ENCODE assay signal across 13 cellular contexts in genomic region chr20:33846291-33846916, GRCh38. TPM values are rescaled to one million over a fixed set of nuclear protein-coding genes. Genes with fewer than 3 reads are reported as not detected.
A peak's percentile ranks its signal among the peaks of the same experiment; 100 is the strongest.
DNase-seq lines count a peak whose midpoint lies in the region; ATAC-seq, FAIRE-seq and TF ChIP-seq lines count a peak whose summit lies in the region.
"Had no signal": no experiment of that assay in that cellular context is flagged by ENCODE, and none has a peak within 500 bp of the region (broad histone marks: within the 10 kb centered on the region; RNA-seq: fewer than 3 reads in every experiment).

No MANE protein-coding gene starts in this region.

- peaks cover 32% of the 10 kb centered on the region for H3K4me1 ChIP-seq in BE2C
- peaks cover 9 to 17% of the 10 kb centered on the region in 2 experiments; a peak in 4 of 5 replicates for H3K4me1 ChIP-seq in K562 (replicated peaks in 1 of 2; ENCODE audit: control insufficient read depth in 2 of 2, insufficient read depth in 2 of 2, low read length in 2 of 2)
- H3K4me1 ChIP-seq in HepG2 (ENCODE audit: insufficient read depth, low read length), result peaks cover 41% of the 10 kb centered on the region

- H3K9me1 ChIP-seq in K562 (ENCODE audit: control insufficient read depth, insufficient read depth, low read length), result peaks cover 4% of the 10 kb centered on the region

- no peak overlapping the region for H3K4me2 ChIP-seq in K562 (ENCODE audit: insufficient read depth, low read length)
- no peak overlapping the region for H3K4me2 ChIP-seq in HepG2 (ENCODE audit: low read depth, low read length)

- no peak overlapping the region for H3K27ac ChIP-seq in K562 (ENCODE audit: extremely low read depth, low read depth, low read length)
- no peak overlapping the region for H3K27ac ChIP-seq in HepG2 (ENCODE audit: extremely low read length, insufficient read depth, low read length)
- H3K27ac ChIP-seq: stomach had no signal

- no peak overlapping the region for H2AFZ ChIP-seq in K562 (ENCODE audit: low read depth, low read length)
- no peak overlapping the region for H2AFZ ChIP-seq in HepG2 (ENCODE audit: low read length)

- H4K20me1 ChIP-seq in K562 (replicated peaks; ENCODE audit: control insufficient read depth, insufficient read depth, low read length) (peaks cover 34% of the 10 kb centered on the region), HepG2 (ENCODE audit: insufficient read depth, low read length) (peaks cover 18% of the 10 kb centered on the region; the same call in 1 of the 2 replicates)

- CTCF ChIA-PET in K562 (lab: Yijun Ruan, JAX; ENCODE audit: low intra/inter-chr PET ratio), result no interaction called here
- CTCF ChIA-PET in HepG2 (lab: Yijun Ruan, JAX; ENCODE audit: low intra/inter-chr PET ratio, low total read pairs), result no interaction called here

- no peak overlapping the region for H3K4me3 ChIP-seq in BE2C (ENCODE audit: low read depth, low read length)
- no peak overlapping the region for H3K4me3 ChIP-seq in HFF-Myc (replicated peaks; ENCODE audit: low read depth, low read length)
- no peak overlapping the region for H3K4me3 ChIP-seq in K562
- H3K4me3 ChIP-seq in HepG2 (replicated peaks in 1 of 3; ENCODE audit: insufficient read depth in 1 of 3, low read depth in 2 of 3, low read length in 3 of 3), result no peak overlapping the region
- H3K4me3 ChIP-seq: mucosa of descending colon, stomach had no signal

- TF ChIP-seq POLR2A in K562 (conservative IDR thresholded peaks at IDR 0.05), result no peak
- TF ChIP-seq POLR2A in HepG2 (IDR thresholded peaks at IDR 0.05; ENCODE audit: insufficient read depth in 1 of 2, low read depth in 2 of 2, low read length in 2 of 2), result no peak

- H3K79me2 ChIP-seq in K562 (ENCODE audit: control insufficient read depth, insufficient read depth, low read length) (peaks cover 52% of the 10 kb centered on the region), HepG2 (ENCODE audit: insufficient read depth, low read length) (peaks cover 56% of the 10 kb centered on the region)

- H3K27me3 ChIP-seq in BE2C (no peaks in the 10 kb centered on the region), K562 (ENCODE audit: control insufficient read depth in 2 of 2, insufficient read depth in 2 of 2, low read length in 2 of 2) (no peaks in the 10 kb centered on the region), HepG2 (ENCODE audit: control insufficient read depth in 1 of 2, insufficient read depth in 2 of 2, low read length in 2 of 2) (no peaks in the 10 kb centered on the region)
- H3K27me3 ChIP-seq: stomach had no signal

- DNase-seq in BE2C, result peak; percentile 54
- DNase-seq in HFF-Myc (ENCODE audit: extremely low read depth, low read depth), result peak; percentile 48
- peak; percentile 33 to 57 (median 38) for DNase-seq in K562 (ENCODE audit: extremely low read depth in 1 of 4, low spot score in 3 of 4)
- DNase-seq in HepG2 (ENCODE audit: low spot score), result no peak
- no peak for DNase-seq in NCI-H2081 treated with DMSO at 0.1 percent for 48 hours (lab: John Stamatoyannopoulos, UW)
- no peak for DNase-seq in COR-L47 (lab: John Stamatoyannopoulos, UW)
- no peak for DNase-seq in NCI-H1694 (lab: John Stamatoyannopoulos, UW)
- DNase-seq: cerebellar nuclear complex; mucosa of descending colon; NCI-H510A treated with DMSO at 0.1 percent for 48 hours; stimulated activated CD4-positive, alpha-beta T cell treated with anti-CD3 and anti-CD28 coated beads, Interleukin-15, amount 100 ng/mL, for 24 hours; stomach had no signal

- H3K9me3 ChIP-seq in BE2C (no peaks in the 10 kb centered on the region), K562 (replicated peaks; ENCODE audit: control insufficient read depth, insufficient read depth, low read depth, low read length) (no peaks in the 10 kb centered on the region), HepG2 (ENCODE audit: low read length) (no peaks in the 10 kb centered on the region)
- H3K9me3 ChIP-seq: mucosa of descending colon, stomach had no signal

- ATAC-seq in K562, result peak; percentile 58
- no peak for ATAC-seq in HepG2
- ATAC-seq in GM19023 (IDR thresholded peaks at IDR 0.05; ENCODE audit: unreplicated experiment), result no peak
- ATAC-seq: mucosa of descending colon had no signal

- FAIRE-seq in K562 (lab: Jason Lieb, UNC) (peak; percentile 52), HepG2 (lab: Jason Lieb, UNC) (no peak)

- TF ChIP-seq CTCF in BE2C (IDR thresholded peaks at IDR 0.05; ENCODE audit: low read depth, low read length) (no peak), HFF-Myc (IDR thresholded peaks at IDR 0.05; ENCODE audit: low read depth, low read length, missing control alignments) (no peak), K562 (IDR thresholded peaks at IDR 0.05 in 2 of 3, conservative IDR thresholded peaks at IDR 0.05 in 1 of 3; ENCODE audit: insufficient read depth in 2 of 3, low read depth in 1 of 3, low read length in 3 of 3) (no peak), HepG2 (CRISPR knock-in tag; IDR thresholded peaks at IDR 0.05) (no peak)

- TF ChIP-seq EP300 in K562 (IDR thresholded peaks at IDR 0.05; ENCODE audit: low read length) (no peak), HepG2 (IDR thresholded peaks at IDR 0.05; ENCODE audit: low read depth in 2 of 2, low read length in 2 of 2) (no peak), HepG2 (CRISPR knock-in tag; IDR thresholded peaks at IDR 0.05; ENCODE audit: borderline replicate concordance) (no peak)

- 0 out of 2 replicates have a peak, but pooled peaks cover 4% of the 10 kb centered on the region for H3K36me3 ChIP-seq in BE2C
- peaks cover 17% of the 10 kb centered on the region; the same call in 1 of the 3 replicates for H3K36me3 ChIP-seq in K562 (ENCODE audit: control insufficient read depth, insufficient read depth, low read length)
- peaks cover 21 to 27% of the 10 kb centered on the region in 2 experiments for H3K36me3 ChIP-seq in HepG2 (replicated peaks in 1 of 2; ENCODE audit: control insufficient read depth in 1 of 2, insufficient read depth in 2 of 2, low read length in 2 of 2)

- peak overlapping the region in 1 of 2 experiments; percentile 8; a peak in 1 of 4 replicates for H3K9ac ChIP-seq in K562 (ENCODE audit: insufficient read depth in 1 of 2, low read depth in 2 of 2, low read length in 2 of 2)
- no peak overlapping the region for H3K9ac ChIP-seq in HepG2 (ENCODE audit: insufficient read depth, low read depth, low read length)

- WGBS in K562 (ENCODE audit: insufficient coverage, low coverage, missing lambda C conversion rate), result 61% methylated on average over 6 of the region's 6 CpGs
- WGBS in HepG2 (ENCODE audit: low lambda C conversion rate), result 95% methylated on average over 6 of the region's 6 CpGs

- no TSS peak for BruUV-seq in K562 (replicated peaks; lab: Mats Ljungman, UMichigan)
- BruUV-seq in HepG2 (replicated peaks; lab: Mats Ljungman, UMichigan), result no TSS peak

- in situ Hi-C loops in K562 (cut with MboI) (no loop called here), HepG2 (cut with HindIII; ENCODE audit: extremely low pct_ligation_motif_present, low pct_unique_long_range_greater_than_20kb) (no loop called here)

- POLR2A ChIA-PET in K562 (lab: Yijun Ruan, JAX) (no interaction called here), HepG2 (lab: Yijun Ruan, JAX) (no interaction called here)

- intact Hi-C loops in K562 (cut with micrococcal nuclease), result no loop called here
- intact Hi-C loops in HepG2 (cut with micrococcal nuclease; ENCODE audit: unreplicated experiment), result no loop called here

- TF ChIP-seq RAD21 in K562 (CRISPR knock-in tag; conservative IDR thresholded peaks at IDR 0.05 in 1 of 2, IDR thresholded peaks at IDR 0.05 in 1 of 2) (no peak), HepG2 (CRISPR knock-in tag; IDR thresholded peaks at IDR 0.05) (no peak)

RNA-seq across cellular contexts. Expression of gene CHMP4B, which starts 35.3 kb away (rescaled TPM):
- polyA plus RNA-seq in BE2C (2012; ENCODE audit: insufficient read depth, insufficient read length, low read depth), result 132 TPM
- total RNA-seq in K562 (2011; cell fraction: chromatin; rRNA removed; ENCODE audit: low replicate concordance), result 6.2 and 7.5 TPM in 2 replicates
- 5.7 TPM in 2 replicates for total RNA-seq in K562 (2011; cell fraction: nucleolus; rRNA removed)
- total RNA-seq in K562 (2011; cell fraction: nucleoplasm; rRNA removed), result 7.3 and 9.1 TPM in 2 replicates
- 35.4 and 39.2 TPM in 2 replicates for total RNA-seq in K562 (2014; rRNA removed)
- total RNA-seq in K562 (2014; rRNA removed; fragmentation: Illumina TruSeq; extraction: Trizol), result 18.6 and 18.8 TPM in 2 replicates
- 30.4 and 30.8 TPM in 2 replicates for total RNA-seq in K562 (2015; rRNA removed; fragmentation: Illumina TruSeq; extraction: Trizol)
- total RNA-seq in K562 (2021), result 43.9 and 45.1 TPM in 2 replicates
- polyA plus RNA-seq in K562 (2011; rRNA removed), result 25.2 and 31.8 TPM in 2 replicates
- polyA plus RNA-seq in K562 (2011; cell fraction: cytosol; rRNA removed), result 21.4 and 26.5 TPM in 2 replicates
- 8.8 and 10.6 TPM in 2 replicates for polyA plus RNA-seq in K562 (2011; cell fraction: nucleus; rRNA removed)
- polyA plus RNA-seq in K562 (2012), result 58.9 and 64.6 TPM in 2 replicates
- polyA plus RNA-seq in K562 (2014; fragmentation: Illumina TruSeq; extraction: Trizol), result 55.9 and 61.8 TPM in 2 replicates
- 1 to 10 TPM; 1.8 to 2.5 TPM for polyA plus RNA-seq in K562 (2014; fragmentation: Nextera tagmentation; extraction: Ambion mirVana)
- polyA plus RNA-seq in K562 (2014; rRNA removed), result 51.9 and 64.7 TPM in 2 replicates
- polyA minus RNA-seq in K562 (2011; rRNA and poly(A)+ RNA removed), result 10.0 and 11.8 TPM in 2 replicates
- 13.6 and 16.1 TPM in 2 replicates for polyA minus RNA-seq in K562 (2011; cell fraction: cytosol; rRNA and poly(A)+ RNA removed)
- polyA minus RNA-seq in K562 (2011; cell fraction: nucleus; rRNA and poly(A)+ RNA removed), result 2.7 and 4.3 TPM in 2 replicates
- 40.1 and 55.7 TPM in 2 replicates for total RNA-seq in HepG2 (2016; rRNA removed; fragmentation: Illumina TruSeq; extraction: Trizol)
- 21.5 and 22.5 TPM in 2 replicates for total RNA-seq in HepG2 (2016; cell fraction: cytosol; rRNA removed; fragmentation: Illumina TruSeq; extraction: Trizol; ENCODE audit: low read depth)
- 38.1 and 49.5 TPM in 2 replicates for total RNA-seq in HepG2 (2016; cell fraction: insoluble cytoplasmic fraction; rRNA removed; fragmentation: Illumina TruSeq; extraction: Trizol)
- 48.4 and 51.3 TPM in 2 replicates for total RNA-seq in HepG2 (2016; cell fraction: membrane; rRNA removed; fragmentation: Illumina TruSeq; extraction: Trizol)
- total RNA-seq in HepG2 (2016; cell fraction: nucleus; rRNA removed; fragmentation: Illumina TruSeq; extraction: Trizol), result 20.3 and 20.7 TPM in 2 replicates
- 45.6 and 53.3 TPM in 2 replicates for polyA plus RNA-seq in HepG2 (2011; rRNA removed)
- 41.0 and 57.4 TPM in 2 replicates for polyA plus RNA-seq in HepG2 (2011; cell fraction: cytosol; rRNA removed)
- polyA plus RNA-seq in HepG2 (2011; cell fraction: nucleus; rRNA removed), result 16.8 and 22.7 TPM in 2 replicates
- 89.7 and 106 TPM in 2 replicates for polyA plus RNA-seq in HepG2 (2012)
- polyA plus RNA-seq in HepG2 (2016; cell fraction: cytosol; fragmentation: Illumina TruSeq; extraction: Trizol; ENCODE audit: low read depth), result 70.9 and 93.4 TPM in 2 replicates
- 148 and 160 TPM in 2 replicates for polyA plus RNA-seq in HepG2 (2016; cell fraction: insoluble cytoplasmic fraction; fragmentation: Illumina TruSeq; extraction: Trizol; ENCODE audit: low read depth)
- polyA plus RNA-seq in HepG2 (2016; cell fraction: membrane; fragmentation: Illumina TruSeq; extraction: Trizol; ENCODE audit: low read depth), result 107 and 129 TPM in 2 replicates
- polyA plus RNA-seq in HepG2 (2016; cell fraction: nucleus; fragmentation: Illumina TruSeq; extraction: Trizol; ENCODE audit: insufficient read depth, low read depth), result 88.7 and 93.2 TPM in 2 replicates
- 12.1 and 18.5 TPM in 2 replicates for polyA minus RNA-seq in HepG2 (2011; rRNA and poly(A)+ RNA removed; ENCODE audit: low replicate concordance)
- polyA minus RNA-seq in HepG2 (2011; cell fraction: cytosol; rRNA and poly(A)+ RNA removed), result 23.5 and 28.2 TPM in 2 replicates
- polyA minus RNA-seq in HepG2 (2011; cell fraction: nucleus; rRNA and poly(A)+ RNA removed), result 9.5 and 11.8 TPM in 2 replicates

Comparison
In these comparisons a context has a peak if more than half of its experiments do, and no peak if none do; other contexts are left out.
1. DNase-seq: peak in BE2C (single experiment), HFF-Myc (single experiment) and K562 (4 of 4); none in HepG2 (single experiment), NCI-H2081 treated with DMSO at 0.1 percent for 48 hours (single experiment), COR-L47 (single experiment) and NCI-H1694 (single experiment).